ENCODE assay signal across 21 cellular contexts in genomic region chr1:231233735-231234417, GRCh38. TPM values are rescaled to one million over a fixed set of nuclear protein-coding genes. Genes with fewer than 3 reads are reported as not detected.
DNase-seq lines count a peak whose midpoint lies in the region; ATAC-seq, FAIRE-seq and TF ChIP-seq lines count a peak whose summit lies in the region.
"Had no signal": no experiment of that assay in that cellular context is flagged by ENCODE, and none has a peak within 500 bp of the region (broad histone marks: within the 10 kb centered on the region; RNA-seq: fewer than 3 reads in every experiment).

No MANE protein-coding gene starts in this region.

- in situ Hi-C loops in HepG2 (cut with HindIII; ENCODE audit: extremely low pct_ligation_motif_present, low pct_unique_long_range_greater_than_20kb) = no loop called here

- intact Hi-C loops in HepG2 (cut with micrococcal nuclease; ENCODE audit: unreplicated experiment) (loop anchor here (2.0 kb wide), 1 partner anchor 15 kb away; no protein-coding TSS in a partner anchor), uterus (cut with DNase I; ENCODE audit: low total_unique reads) (no loop called here)

- peak overlapping the region; percentile 98 for H3K27ac ChIP-seq in HepG2 (ENCODE audit: extremely low read length, insufficient read depth, low read length)
- H3K27ac ChIP-seq in uterus = no peak overlapping the region
- H3K27ac ChIP-seq: PC-9 had no signal

- H3K79me2 ChIP-seq in HepG2 (ENCODE audit: insufficient read depth, low read length) = peaks cover 15% of the 10 kb centered on the region

- peak; percentile 55 to 94; a peak in 3 of 4 replicates for TF ChIP-seq EP300 in HepG2 (IDR thresholded peaks at IDR 0.05; ENCODE audit: low read depth in 2 of 2, low read length in 2 of 2)
- peak; percentile 94 for TF ChIP-seq EP300 in HepG2 (CRISPR knock-in tag; IDR thresholded peaks at IDR 0.05; ENCODE audit: borderline replicate concordance)

- BruUV-seq in HepG2 (replicated peaks; lab: Mats Ljungman, UMichigan) = no TSS peak

- peak; percentile 59 to 86; a peak in 2 of 4 replicates for TF ChIP-seq POLR2A in HepG2 (IDR thresholded peaks at IDR 0.05; ENCODE audit: insufficient read depth in 1 of 2, low read depth in 2 of 2, low read length in 2 of 2)
- no peak for TF ChIP-seq POLR2A in uterus (IDR thresholded peaks at IDR 0.05)

- peaks cover 76% of the 10 kb centered on the region for H3K4me1 ChIP-seq in HepG2 (ENCODE audit: insufficient read depth, low read length)
- no peaks in the 10 kb centered on the region for H3K4me1 ChIP-seq in uterus

- H3K4me2 ChIP-seq in HepG2 (ENCODE audit: low read depth, low read length) = peak overlapping the region; percentile 74
- H3K4me2 ChIP-seq: PC-9 had no signal

- no peak for TF ChIP-seq CTCF in bronchial epithelial cell (IDR thresholded peaks at IDR 0.05; ENCODE audit: insufficient read depth, low read length, severe bottlenecking)
- TF ChIP-seq CTCF in HepG2 (CRISPR knock-in tag; IDR thresholded peaks at IDR 0.05) = no peak
- no peak for TF ChIP-seq CTCF in uterus (IDR thresholded peaks at IDR 0.05)

- ATAC-seq in HepG2 (peak; percentile 86), HG02973 (IDR thresholded peaks at IDR 0.05; ENCODE audit: unreplicated experiment) (no peak), HG02970 (IDR thresholded peaks at IDR 0.05; ENCODE audit: low FRiP score, unreplicated experiment) (no peak)
- ATAC-seq: activated naive CD4-positive, alpha-beta T cell treated with anti-CD3 and anti-CD28 coated beads, Interleukin-2, amount 50 U/mL, for 72 hours; activated T-cell treated with anti-CD3 and anti-CD28 coated beads, Interleukin-2, amount 50 U/mL, for 4 hours; natural killer cell treated with Interleukin-12 subunit alpha and Interleukin-12 subunit beta and Interleukin-15 and Interleukin-18, amount 100 ng/mL, for 72 hours had no signal

- H3K27me3 ChIP-seq in bronchial epithelial cell (ENCODE audit: control insufficient read depth, insufficient read depth, low read length) = no peaks in the 10 kb centered on the region
- no peaks in the 10 kb centered on the region for H3K27me3 ChIP-seq in HepG2 (ENCODE audit: control insufficient read depth in 1 of 2, insufficient read depth in 2 of 2, low read length in 2 of 2)
- no peaks in the 10 kb centered on the region for H3K27me3 ChIP-seq in uterus

- H3K36me3 ChIP-seq in bronchial epithelial cell (ENCODE audit: control insufficient read depth, insufficient read depth, low read length) (peaks cover 11% of the 10 kb centered on the region), HepG2 (replicated peaks in 1 of 2; ENCODE audit: control insufficient read depth in 1 of 2, insufficient read depth in 2 of 2, low read length in 2 of 2) (peaks cover 5 to 12% of the 10 kb centered on the region in 2 experiments; a peak in 3 of 5 replicates), uterus (no peaks in the 10 kb centered on the region)

- peak overlapping the region; percentile 76 for H3K9ac ChIP-seq in HepG2 (ENCODE audit: insufficient read depth, low read depth, low read length)

- H4K20me1 ChIP-seq in HepG2 (ENCODE audit: insufficient read depth, low read length) = no peaks in the 10 kb centered on the region

- CTCF ChIA-PET in HepG2 (lab: Yijun Ruan, JAX; ENCODE audit: low intra/inter-chr PET ratio, low total read pairs) = no interaction called here

- POLR2A ChIA-PET in HepG2 (lab: Yijun Ruan, JAX) = interaction anchor here (0.6 to 4.0 kb wide), 12 partner anchors 9 to 520 kb away, joined by 3 to 47 read pairs (median 5); partner anchors contain the start of genes AGT, C1orf198, EXOC8 and GNPAT

- H3K4me3 ChIP-seq in bronchial epithelial cell (ENCODE audit: low read depth, low read length) (no peak overlapping the region), HepG2 (replicated peaks in 1 of 3; ENCODE audit: insufficient read depth in 1 of 3, low read depth in 2 of 3, low read length in 3 of 3) (peak overlapping the region in 1 of 3 experiments; percentile 47; a peak in 1 of 6 replicates), uterus (no peak overlapping the region)
- H3K4me3 ChIP-seq: lung, PC-9 had no signal

- H3K9me3 ChIP-seq in HepG2 (ENCODE audit: low read length) (no peaks in the 10 kb centered on the region), uterus (no peaks in the 10 kb centered on the region)

- DNase-seq in A172 (ENCODE audit: low spot score) (peak; percentile 14), LHCN-M2 (ENCODE audit: low read depth) (peak; percentile 38), bronchial epithelial cell (ENCODE audit: low read depth) (peak; percentile 6), HepG2 (ENCODE audit: low spot score) (peak; percentile 98), uterus (no peak), NCI-H187 treated with DMSO at 0.1 percent for 48 hours (lab: John Stamatoyannopoulos, UW) (no peak)
- DNase-seq: activated CD4-positive, alpha-beta T cell treated with anti-CD3 and anti-CD28 coated beads, Interleukin-2, amount 50 U/mL, for 48 hours; activated T-cell treated with anti-CD3 and anti-CD28 coated beads, Interleukin-2, amount 50 U/mL, for 4 hours; effector memory CD4-positive, alpha-beta T cell; H9; NCI-H1048; NCI-H774; PC-9; stimulated activated CD4-positive, alpha-beta T cell treated with anti-CD3 and anti-CD28 coated beads, Interleukin-15, amount 100 ng/mL, for 24 hours had no signal

- no peak overlapping the region for H2AFZ ChIP-seq in HepG2 (ENCODE audit: low read length)
- H2AFZ ChIP-seq: PC-9 had no signal

- under 1% methylated on average over 8 of the region's 8 CpGs for WGBS in HepG2 (ENCODE audit: low lambda C conversion rate)

- no peak for TF ChIP-seq RAD21 in HepG2 (CRISPR knock-in tag; IDR thresholded peaks at IDR 0.05)

- FAIRE-seq in bronchial epithelial cell (lab: Jason Lieb, UNC) (no peak), HepG2 (lab: Jason Lieb, UNC) (peak; percentile 89)
- FAIRE-seq: GM12891, TTC549 had no signal

TF ChIP-seq in HepG2, 621 proteins besides CTCF, POLR2A, EP300 and RAD21 (continues in another document):
- TF ChIP-seq ZNF660 (CRISPR knock-in tag; IDR thresholded peaks at IDR 0.05; ENCODE audit: borderline replicate concordance, low read depth) (no peak), TCF7 (IDR thresholded peaks at IDR 0.05; ENCODE audit: low read depth) (peak; percentile 82), FOSL2 (CRISPR knock-in tag; IDR thresholded peaks at IDR 0.05) (peak; percentile 95), MTA3 (CRISPR knock-in tag; IDR thresholded peaks at IDR 0.05) (no peak), SIN3B (IDR thresholded peaks at IDR 0.05; ENCODE audit: low read length) (no peak), SMYD3 (CRISPR knock-in tag; IDR thresholded peaks at IDR 0.05) (0 out of 2 replicates have a peak, but pooled peaks have one; percentile 52), REL (CRISPR knock-in tag; conservative IDR thresholded peaks at IDR 0.05) (no peak), ZNF616 (CRISPR knock-in tag; IDR thresholded peaks at IDR 0.05; ENCODE audit: low read depth) (no peak), ISL2 (CRISPR knock-in tag; IDR thresholded peaks at IDR 0.05) (peak; percentile 90), JDP2 (CRISPR knock-in tag; IDR thresholded peaks at IDR 0.05; ENCODE audit: borderline replicate concordance) (no peak), TARDBP (CRISPR knock-in tag; IDR thresholded peaks at IDR 0.05) (peak; percentile 77; the same call in 1 of the 2 replicates), SALL1 (CRISPR knock-in tag; IDR thresholded peaks at IDR 0.05) (peak; percentile 83), PHF21A (CRISPR knock-in tag; IDR thresholded peaks at IDR 0.05) (peak; percentile 69; the same call in 1 of the 2 replicates)
- TF ChIP-seq, protein P1, sequence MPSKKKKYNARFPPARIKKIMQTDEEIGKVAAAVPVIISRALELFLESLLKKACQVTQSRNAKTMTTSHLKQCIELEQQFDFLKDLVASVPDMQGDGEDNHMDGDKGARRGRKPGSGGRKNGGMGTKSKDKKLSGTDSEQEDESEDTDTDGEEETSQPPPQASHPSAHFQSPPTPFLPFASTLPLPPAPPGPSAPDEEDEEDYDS (CRISPR knock-in tag; IDR thresholded peaks at IDR 0.05) = peak; percentile 49
- TF ChIP-seq, protein P2, sequence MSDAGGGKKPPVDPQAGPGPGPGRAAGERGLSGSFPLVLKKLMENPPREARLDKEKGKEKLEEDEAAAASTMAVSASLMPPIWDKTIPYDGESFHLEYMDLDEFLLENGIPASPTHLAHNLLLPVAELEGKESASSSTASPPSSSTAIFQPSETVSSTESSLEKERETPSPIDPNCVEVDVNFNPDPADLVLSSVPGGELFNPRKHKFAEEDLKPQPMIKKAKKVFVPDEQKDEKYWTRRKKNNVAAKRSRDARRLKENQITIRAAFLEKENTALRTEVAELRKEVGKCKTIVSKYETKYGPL (CRISPR knock-in tag; IDR thresholded peaks at IDR 0.05) = no peak

RNA-seq across cellular contexts. Expression of gene GNPAT, which starts 7.1 kb away (rescaled TPM):
- 129 and 134 TPM in 2 replicates for total RNA-seq in A172 (2014; rRNA removed; shearing (Covaris generic))
- total RNA-seq in LHCN-M2 (2014; rRNA removed) (79.7 TPM in 2 replicates), bronchial epithelial cell (46.9 and 48.7 TPM in 2 replicates), HepG2 (2016; rRNA removed; fragmentation: Illumina TruSeq; extraction: Trizol) (114 and 153 TPM in 2 replicates), uterus (10 to 100 TPM in 3 of 4 donors, 1 to 10 TPM in 1; 8.2 to 56.1 (median 32.7) TPM)
- 32.6 TPM for polyA plus RNA-seq in LHCN-M2 (2012)
- total RNA-seq in HepG2 (2016; cell fraction: cytosol; rRNA removed; fragmentation: Illumina TruSeq; extraction: Trizol; ENCODE audit: low read depth) = 43.6 and 44.9 TPM in 2 replicates
- total RNA-seq in HepG2 (2016; cell fraction: insoluble cytoplasmic fraction; rRNA removed; fragmentation: Illumina TruSeq; extraction: Trizol) = 115 and 154 TPM in 2 replicates
- total RNA-seq in HepG2 (2016; cell fraction: membrane; rRNA removed; fragmentation: Illumina TruSeq; extraction: Trizol) = 112 and 113 TPM in 2 replicates
- 69.6 and 78.0 TPM in 2 replicates for total RNA-seq in HepG2 (2016; cell fraction: nucleus; rRNA removed; fragmentation: Illumina TruSeq; extraction: Trizol)
- 48.6 and 58.3 TPM in 2 replicates for polyA plus RNA-seq in HepG2 (2011; rRNA removed)
- 24.1 and 35.3 TPM in 2 replicates for polyA plus RNA-seq in HepG2 (2011; cell fraction: cytosol; rRNA removed)
- 54.5 and 54.9 TPM in 2 replicates for polyA plus RNA-seq in HepG2 (2011; cell fraction: nucleus; rRNA removed)
- polyA plus RNA-seq in HepG2 (2012) = 56.1 and 60.9 TPM in 2 replicates
- 34.1 and 42.7 TPM in 2 replicates for polyA plus RNA-seq in HepG2 (2016; cell fraction: cytosol; fragmentation: Illumina TruSeq; extraction: Trizol; ENCODE audit: low read depth)
- 112 and 114 TPM in 2 replicates for polyA plus RNA-seq in HepG2 (2016; cell fraction: insoluble cytoplasmic fraction; fragmentation: Illumina TruSeq; extraction: Trizol; ENCODE audit: low read depth)
- polyA plus RNA-seq in HepG2 (2016; cell fraction: membrane; fragmentation: Illumina TruSeq; extraction: Trizol; ENCODE audit: low read depth) = 70.4 and 72.1 TPM in 2 replicates
- 110 and 111 TPM in 2 replicates for polyA plus RNA-seq in HepG2 (2016; cell fraction: nucleus; fragmentation: Illumina TruSeq; extraction: Trizol; ENCODE audit: insufficient read depth, low read depth)
- polyA minus RNA-seq in HepG2 (2011; rRNA and poly(A)+ RNA removed; ENCODE audit: low replicate concordance) = 29.1 and 41.3 TPM in 2 replicates
- 45.6 and 55.3 TPM in 2 replicates for polyA minus RNA-seq in HepG2 (2011; cell fraction: cytosol; rRNA and poly(A)+ RNA removed)
- polyA minus RNA-seq in HepG2 (2011; cell fraction: nucleus; rRNA and poly(A)+ RNA removed) = 66.1 and 72.4 TPM in 2 replicates

Comparison
In these comparisons a context has a peak if more than half of its experiments do, and no peak if none do; other contexts are left out.
1. DNase-seq: peak in A172 (single experiment), LHCN-M2 (single experiment), bronchial epithelial cell (single experiment) and HepG2 (single experiment); none in uterus (0 of 2) and NCI-H187 treated with DMSO at 0.1 percent for 48 hours (single experiment).
2. POLR2A ChIP-seq: peak in HepG2 (2 of 2); none in uterus (0 of 2).